24 cellular contexts compared by ENCODE assay signal in the genomic region with DNA sequence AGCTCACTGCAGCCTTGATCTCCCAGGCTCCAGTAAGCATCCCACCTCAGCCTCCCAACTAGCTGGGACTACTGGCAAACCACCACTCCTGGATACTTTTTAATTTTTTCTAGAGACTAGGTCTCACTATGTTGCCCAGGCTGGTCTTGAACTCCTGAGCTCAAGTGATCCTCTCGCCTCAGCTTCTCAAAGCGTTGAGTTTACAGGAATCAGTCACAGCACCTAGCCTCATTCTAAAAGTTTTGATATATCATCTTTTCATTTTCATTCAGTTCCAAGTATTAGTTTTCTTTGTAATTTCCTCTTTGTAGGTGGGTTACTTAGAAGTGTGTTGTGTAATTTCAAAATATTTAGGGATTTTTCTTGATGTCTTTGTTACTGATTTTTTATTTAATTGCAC. TPM values are rescaled to one million over a fixed set of nuclear protein-coding genes. Genes with fewer than 3 reads are reported as not detected.
DNase-seq lines count a peak whose midpoint lies in the region; ATAC-seq and TF ChIP-seq lines count a peak whose summit lies in the region.
"Had no signal": no experiment of that assay in that cellular context is flagged by ENCODE, and none has a peak within 500 bp of the region (broad histone marks: within the 10 kb centered on the region; RNA-seq: fewer than 3 reads in every experiment).

No MANE protein-coding gene starts in this region.

- TF ChIP-seq CTCF in natural killer cell (IDR thresholded peaks at IDR 0.05), result no peak

- H3K9me3 Mint-ChIP-seq in natural killer cell treated with Interleukin-12 subunit alpha and Interleukin-12 subunit beta and Interleukin-15 and Interleukin-18, amount 100 ng/mL, for 72 hours, result no peaks in the 10 kb centered on the region
- H3K9me3 Mint-ChIP-seq in natural killer cell (no peaks in the 10 kb centered on the region), T-cell (no peaks in the 10 kb centered on the region)
- H3K9me3 Mint-ChIP-seq in activated naive CD8-positive, alpha-beta T cell treated with anti-CD3 and anti-CD28 coated beads for 36 hours, result no peaks in the 10 kb centered on the region
- H3K9me3 Mint-ChIP-seq: naive thymus-derived CD8-positive, alpha-beta T cell had no signal

- ATAC-seq in natural killer cell treated with Interleukin-12 subunit alpha and Interleukin-12 subunit beta and Interleukin-15 and Interleukin-18, amount 100 ng/mL, for 72 hours, result peak in 1 of 2 donors; percentile 57
- ATAC-seq in natural killer cell (no peak), T-cell (replicated peaks in 1 of 4) (no peak), HG02840 (IDR thresholded peaks at IDR 0.05; ENCODE audit: low FRiP score, unreplicated experiment) (no peak)
- ATAC-seq: HCT116; left ventricle myocardium superior; naive thymus-derived CD8-positive, alpha-beta T cell had no signal

- H3K36me3 Mint-ChIP-seq in natural killer cell treated with Interleukin-12 subunit alpha and Interleukin-12 subunit beta and Interleukin-15 and Interleukin-18, amount 100 ng/mL, for 72 hours, result no peaks in the 10 kb centered on the region
- no peaks in the 10 kb centered on the region for H3K36me3 Mint-ChIP-seq in natural killer cell
- H3K36me3 Mint-ChIP-seq in T-cell, result peaks cover 9% of the 10 kb centered on the region
- H3K36me3 Mint-ChIP-seq in activated naive CD8-positive, alpha-beta T cell treated with anti-CD3 and anti-CD28 coated beads for 36 hours, result peaks cover 26% of the 10 kb centered on the region

- H3K4me1 Mint-ChIP-seq in natural killer cell treated with Interleukin-12 subunit alpha and Interleukin-12 subunit beta and Interleukin-15 and Interleukin-18, amount 100 ng/mL, for 72 hours (ENCODE audit: low read depth in 2 of 2), result peaks cover 7 to 20% of the 10 kb centered on the region in 2 donors
- H3K4me1 Mint-ChIP-seq in natural killer cell (no peaks in the 10 kb centered on the region), T-cell (peaks cover 31 to 39% (median 35%) of the 10 kb centered on the region in 3 donors)
- peaks cover 40% of the 10 kb centered on the region for H3K4me1 Mint-ChIP-seq in activated naive CD8-positive, alpha-beta T cell treated with anti-CD3 and anti-CD28 coated beads for 36 hours

- no peak for DNase-seq in natural killer cell treated with Interleukin-12 subunit alpha and Interleukin-12 subunit beta and Interleukin-15 and Interleukin-18, amount 100 ng/mL, for 72 hours (ENCODE audit: low spot score)
- DNase-seq in natural killer cell (no peak), T-cell (no peak), NOMO-1 treated with DMSO at 0.1 percent for 48 hours (lab: John Stamatoyannopoulos, UW; ENCODE audit: unreplicated experiment) (no peak), NCI-H526 treated with DMSO at 0.1 percent for 48 hours (lab: John Stamatoyannopoulos, UW) (no peak)
- DNase-seq in activated naive CD8-positive, alpha-beta T cell treated with anti-CD3 and anti-CD28 coated beads for 36 hours, result no peak
- DNase-seq: amniotic stem cell; brain microvascular endothelial cell; left ventricle myocardium superior; midbrain; naive thymus-derived CD8-positive, alpha-beta T cell; NCI-H1105; NCI-H187 treated with DMSO at 0.1 percent for 48 hours; NCI-H2171 treated with DMSO at 0.1 percent for 48 hours; NCI-H524; ovary; Peyer's patch; retina; SHP77 treated with DMSO at 0.1 percent for 48 hours; SW 1271; upper lobe of left lung had no signal

- no peaks in the 10 kb centered on the region for H3K27me3 Mint-ChIP-seq in natural killer cell treated with Interleukin-12 subunit alpha and Interleukin-12 subunit beta and Interleukin-15 and Interleukin-18, amount 100 ng/mL, for 72 hours
- H3K27me3 Mint-ChIP-seq in natural killer cell (ENCODE audit: low read depth in 2 of 2) (no peaks in the 10 kb centered on the region), T-cell (no peaks in the 10 kb centered on the region)
- no peaks in the 10 kb centered on the region for H3K27me3 Mint-ChIP-seq in activated naive CD8-positive, alpha-beta T cell treated with anti-CD3 and anti-CD28 coated beads for 36 hours
- H3K27me3 Mint-ChIP-seq: naive thymus-derived CD8-positive, alpha-beta T cell had no signal

- POLR2A ChIA-PET in T-cell (lab: Charles Lee), result interaction anchor here in 1 of 2 donors (0.6 kb wide), 1 partner anchor 55 kb away, joined by 10 read pairs; the partner anchor contains the start of gene COPZ1

- H3K27ac Mint-ChIP-seq in natural killer cell treated with Interleukin-12 subunit alpha and Interleukin-12 subunit beta and Interleukin-15 and Interleukin-18, amount 100 ng/mL, for 72 hours, result peak overlapping the region; percentile 71 to 84
- no peak overlapping the region for H3K27ac Mint-ChIP-seq in natural killer cell
- H3K27ac Mint-ChIP-seq in T-cell, result peak overlapping the region; percentile 11 to 49
- H3K27ac Mint-ChIP-seq in activated naive CD8-positive, alpha-beta T cell treated with anti-CD3 and anti-CD28 coated beads for 36 hours, result peak overlapping the region; percentile 67

- H3K4me3 Mint-ChIP-seq in natural killer cell treated with Interleukin-12 subunit alpha and Interleukin-12 subunit beta and Interleukin-15 and Interleukin-18, amount 100 ng/mL, for 72 hours, result peak overlapping the region; percentile 47
- H3K4me3 Mint-ChIP-seq in natural killer cell (no peak overlapping the region), T-cell (no peak overlapping the region)
- no peak overlapping the region for H3K4me3 Mint-ChIP-seq in activated naive CD8-positive, alpha-beta T cell treated with anti-CD3 and anti-CD28 coated beads for 36 hours
- H3K4me3 Mint-ChIP-seq: naive thymus-derived CD8-positive, alpha-beta T cell had no signal

- CTCF ChIA-PET in T-cell (lab: Charles Lee), result no interaction called here

- intact Hi-C loops in natural killer cell (cut with micrococcal nuclease), result no loop called here

RNA-seq across cellular contexts. Expression of gene CBX5, which starts 9.6 kb away (rescaled TPM):
- total RNA-seq in natural killer cell treated with Interleukin-12 subunit alpha and Interleukin-12 subunit beta and Interleukin-15 and Interleukin-18, amount 100 ng/mL, for 72 hours, result 10 to 100 TPM; 65.6 to 73.6 TPM
- 10 to 100 TPM; 30.8 to 42.3 (median 36.5) TPM for total RNA-seq in natural killer cell
- total RNA-seq in T-cell, result 10 to 100 TPM; 43.8 to 54.5 (median 47.1) TPM
- 100 to 1,000 TPM; 101 to 105 TPM for total RNA-seq in activated naive CD8-positive, alpha-beta T cell treated with anti-CD3 and anti-CD28 coated beads for 36 hours

RNA-seq across cellular contexts. Expression of gene HNRNPA1, which starts 10.2 kb away (rescaled TPM):
- total RNA-seq in natural killer cell treated with Interleukin-12 subunit alpha and Interleukin-12 subunit beta and Interleukin-15 and Interleukin-18, amount 100 ng/mL, for 72 hours, result 1,000 to 10,000 TPM in 1 of 2 donors, 100 to 1,000 TPM in 1; 997 to 1,580 TPM
- total RNA-seq in natural killer cell, result 1,000 to 10,000 TPM; 1,172 to 1,525 (median 1,292) TPM
- total RNA-seq in T-cell, result 1,000 to 10,000 TPM; 1,133 to 1,642 (median 1,239) TPM
- total RNA-seq in activated naive CD8-positive, alpha-beta T cell treated with anti-CD3 and anti-CD28 coated beads for 36 hours, result 1,000 to 10,000 TPM; 2,335 to 2,367 TPM

RNA-seq across cellular contexts. Expression of gene NFE2, which starts 30.5 kb away (rescaled TPM):
- total RNA-seq in natural killer cell treated with Interleukin-12 subunit alpha and Interleukin-12 subunit beta and Interleukin-15 and Interleukin-18, amount 100 ng/mL, for 72 hours, result 1 to 10 TPM in 1 of 2 donors, not detected in 1; 3.7 TPM
- total RNA-seq in natural killer cell (10 to 100 TPM in 1 of 3 donors, 1 to 10 TPM in 2; 2.0 to 15.4 (median 2.0) TPM), T-cell (1 to 10 TPM in 2 of 5 donors, under 1 TPM in 3; 0.58 to 1.5 (median 0.95) TPM)
- total RNA-seq in activated naive CD8-positive, alpha-beta T cell treated with anti-CD3 and anti-CD28 coated beads for 36 hours, result not detected
- total RNA-seq: activated CD8-positive, alpha-beta memory T cell treated with anti-CD3 and anti-CD28 coated beads for 36 hours; naive thymus-derived CD8-positive, alpha-beta T cell; Peyer's patch had no signal

RNA-seq across cellular contexts. Expression of gene COPZ1, which starts 54.6 kb away (rescaled TPM):
- total RNA-seq in natural killer cell treated with Interleukin-12 subunit alpha and Interleukin-12 subunit beta and Interleukin-15 and Interleukin-18, amount 100 ng/mL, for 72 hours, result 100 to 1,000 TPM; 111 to 158 TPM
- total RNA-seq in natural killer cell (10 to 100 TPM; 66.3 to 83.6 (median 79.7) TPM), T-cell (10 to 100 TPM; 60.4 to 81.3 (median 74.8) TPM)
- total RNA-seq in activated naive CD8-positive, alpha-beta T cell treated with anti-CD3 and anti-CD28 coated beads for 36 hours, result 100 to 1,000 TPM in 1 of 2 experiments, 10 to 100 TPM in 1; 96.3 to 102 TPM

Comparison
In these comparisons a context has a peak if more than half of its experiments do, and no peak if none do; other contexts are left out.
1. H3K27ac Mint-ChIP-seq: peak in natural killer cell treated with Interleukin-12 subunit alpha and Interleukin-12 subunit beta and Interleukin-15 and Interleukin-18, amount 100 ng/mL, for 72 hours (2 of 2), T-cell (2 of 2) and activated naive CD8-positive, alpha-beta T cell treated with anti-CD3 and anti-CD28 coated beads for 36 hours (single experiment); none in natural killer cell (0 of 2).